26 cellular contexts compared by ENCODE assay signal in genomic region chr1:192737311-192737710, GRCh38.
"Had no signal": no experiment of that assay in that cellular context is flagged by ENCODE, and none has a peak within 500 bp of the region (broad histone marks: within the 10 kb centered on the region; RNA-seq: fewer than 3 reads in every experiment).

No MANE protein-coding gene starts in this region.

- H3K36me3 Mint-ChIP-seq: immature natural killer cell; memory B cell; natural killer cell treated with Interleukin-12 subunit alpha and Interleukin-12 subunit beta and Interleukin-15 and Interleukin-18, amount 100 ng/mL, for 72 hours; neural progenitor cell; type B pancreatic cell had no signal

- H2AFZ ChIP-seq: neural progenitor cell had no signal

- H3K27ac Mint-ChIP-seq: immature natural killer cell; memory B cell; natural killer cell treated with Interleukin-12 subunit alpha and Interleukin-12 subunit beta and Interleukin-15 and Interleukin-18, amount 100 ng/mL, for 72 hours; neural progenitor cell; progenitor cell of endocrine pancreas; type B pancreatic cell had no signal

- DNase-seq: colonic mucosa; dermis blood vessel endothelial cell; erythroblast; glutamatergic neuron; immature natural killer cell; left cardiac atrium; left ventricle myocardium inferior; lower lobe of right lung; midbrain; nucleus accumbens; pancreas; right cardiac atrium; stimulated activated CD4-positive, alpha-beta T cell treated with anti-CD3 and anti-CD28 coated beads, Interleukin-2, amount 100 ng/mL, for 48 hours; stimulated activated naive CD4-positive, alpha-beta T cell treated with Interleukin-2 at 50 U/mL for 16 hours; thyroid gland had no signal

- H3K4me2 ChIP-seq: neural progenitor cell, smooth muscle cell had no signal

- H3K9ac ChIP-seq: neural progenitor cell had no signal

- H3K4me3 ChIP-seq: colonic mucosa, gastroesophageal sphincter, left ventricle myocardium inferior, lower lobe of right lung, neural progenitor cell, pancreas, smooth muscle cell, suprapubic skin, thyroid gland had no signal

- H3K4me1 Mint-ChIP-seq: immature natural killer cell, memory B cell had no signal

- H3K27me3 Mint-ChIP-seq: natural killer cell treated with Interleukin-12 subunit alpha and Interleukin-12 subunit beta and Interleukin-15 and Interleukin-18, amount 100 ng/mL, for 72 hours; progenitor cell of endocrine pancreas; type B pancreatic cell had no signal

- H3K27ac ChIP-seq: colonic mucosa, gastroesophageal sphincter, left ventricle myocardium inferior, lower lobe of right lung, neural progenitor cell, pancreas, suprapubic skin, thyroid gland had no signal

- H3K36me3 ChIP-seq: colonic mucosa, gastroesophageal sphincter, left ventricle myocardium inferior, lower lobe of right lung, neural progenitor cell, pancreas, suprapubic skin, thyroid gland had no signal

- H3K4me1 ChIP-seq: colonic mucosa, lower lobe of right lung, neural progenitor cell, pancreas, suprapubic skin, thyroid gland had no signal

- H3K9me3 ChIP-seq: colonic mucosa, lower lobe of right lung, pancreas, suprapubic skin, thyroid gland had no signal

- FAIRE-seq: endothelial cell of umbilical vein, keratinocyte, pancreas, urothelium cell line had no signal

- H3K27me3 ChIP-seq: colonic mucosa, gastroesophageal sphincter, neural progenitor cell, pancreas, suprapubic skin, thyroid gland had no signal

- H3K4me3 Mint-ChIP-seq: immature natural killer cell; memory B cell; natural killer cell treated with Interleukin-12 subunit alpha and Interleukin-12 subunit beta and Interleukin-15 and Interleukin-18, amount 100 ng/mL, for 72 hours; neural progenitor cell; type B pancreatic cell had no signal

- ATAC-seq: gastroesophageal sphincter; left cardiac atrium; lower lobe of right lung; natural killer cell treated with Interleukin-12 subunit alpha and Interleukin-12 subunit beta and Interleukin-15 and Interleukin-18, amount 100 ng/mL, for 72 hours; pancreas; right cardiac atrium had no signal
